In genomic region chr2:191867507-191867847, GRCh38 we compare ENCODE assay signal across 12 cellular contexts. TPM values are rescaled to one million over a fixed set of nuclear protein-coding genes. Genes with fewer than 3 reads are reported as not detected.
DNase-seq lines count a peak whose midpoint lies in the region; ATAC-seq and TF ChIP-seq lines count a peak whose summit lies in the region.
"Had no signal": no experiment of that assay in that cellular context is flagged by ENCODE, and none has a peak within 500 bp of the region (broad histone marks: within the 10 kb centered on the region; RNA-seq: fewer than 3 reads in every experiment).

No MANE protein-coding gene starts in this region.

- H3K36me3 ChIP-seq in BLaER1 treated with 17β-estradiol and CSF1 and Interleukin-3, amounts not matched to agents 10 nM and 100 nM, result no peaks in the 10 kb centered on the region
- no peaks in the 10 kb centered on the region for H3K36me3 ChIP-seq in brain microvascular endothelial cell (replicated peaks)
- no peaks in the 10 kb centered on the region for H3K36me3 ChIP-seq in prostate gland

- H4K20me1 ChIP-seq in BLaER1 treated with 17β-estradiol and CSF1 and Interleukin-3, amounts not matched to agents 10 nM and 100 nM, result no peaks in the 10 kb centered on the region

- H3K9ac ChIP-seq in BLaER1 treated with 17β-estradiol and CSF1 and Interleukin-3, amounts not matched to agents 10 nM and 100 nM, result no peak overlapping the region

- 55% methylated on average over 1 of the region's 1 CpG for WGBS in prostate gland

- peaks cover 0 to 27% (median 13%) of the 10 kb centered on the region in 10 experiments; a peak in 13 of 20 replicates for H3K4me1 ChIP-seq in BLaER1 treated with 17β-estradiol and CSF1 and Interleukin-3, amounts not matched to agents 10 nM and 100 nM
- no peaks in the 10 kb centered on the region for H3K4me1 ChIP-seq in prostate gland (replicated peaks)

- H3K27me3 ChIP-seq in BLaER1 treated with 17β-estradiol and CSF1 and Interleukin-3, amounts not matched to agents 10 nM and 100 nM, result no peaks in the 10 kb centered on the region
- H3K27me3 ChIP-seq in brain microvascular endothelial cell (replicated peaks), result no peaks in the 10 kb centered on the region
- no peaks in the 10 kb centered on the region for H3K27me3 ChIP-seq in prostate gland (replicated peaks; ENCODE audit: insufficient read depth)

- DNase-seq in brain microvascular endothelial cell (no peak), kidney glomerular epithelial cell (lab: John Stamatoyannopoulos, UW) (peak; percentile 83), prostate gland (ENCODE audit: low spot score) (no peak), glomerular visceral epithelial cell (ENCODE audit: extremely low spot score) (no peak), germinal center (ENCODE audit: low spot score) (no peak)
- DNase-seq: activated CD8-positive, alpha-beta memory T cell treated with anti-CD3 and anti-CD28 coated beads, Interleukin-2, amount 50 U/mL, for 4 hours; anterior cingulate cortex; Karpas-422; nucleus accumbens had no signal

- in situ Hi-C loops in brain microvascular endothelial cell (cut with HindIII; ENCODE audit: low pct_ligation_motif_present, low sequenced_read_pairs), result no loop called here

- H3K27ac ChIP-seq in BLaER1 treated with 17β-estradiol and CSF1 and Interleukin-3, amounts not matched to agents 10 nM and 100 nM, result no peak overlapping the region
- peak overlapping the region; percentile 78 for H3K27ac ChIP-seq in brain microvascular endothelial cell
- H3K27ac ChIP-seq in prostate gland, result peak overlapping the region; percentile 51 to 63

- H3K4me3 ChIP-seq in BLaER1 treated with 17β-estradiol and CSF1 and Interleukin-3, amounts not matched to agents 10 nM and 100 nM, result no peak overlapping the region
- H3K4me3 ChIP-seq in brain microvascular endothelial cell (ENCODE audit: low read depth, low read length) (no peak overlapping the region), prostate gland (no peak overlapping the region)

- intact Hi-C loops in prostate gland (cut with DNase I), result loop anchor here (10.0 kb wide), 1 partner anchor 183 kb away; no protein-coding TSS in a partner anchor

- no peak for TF ChIP-seq POLR2A in prostate gland (IDR thresholded peaks at IDR 0.05)

- no peaks in the 10 kb centered on the region for H3K9me3 ChIP-seq in BLaER1 treated with 17β-estradiol and CSF1 and Interleukin-3, amounts not matched to agents 10 nM and 100 nM (replicated peaks in 1 of 11)
- no peaks in the 10 kb centered on the region for H3K9me3 ChIP-seq in prostate gland

- ATAC-seq in HG03354 (IDR thresholded peaks at IDR 0.05; ENCODE audit: poor library complexity, severe bottlenecking, unreplicated experiment) (no peak), HG03342 (IDR thresholded peaks at IDR 0.05; ENCODE audit: unreplicated experiment) (no peak)

- no peak for TF ChIP-seq CTCF in brain microvascular endothelial cell (IDR thresholded peaks at IDR 0.05; ENCODE audit: low read depth, low read length, missing control alignments)
- TF ChIP-seq CTCF in prostate gland (IDR thresholded peaks at IDR 0.05), result no peak

- H3K4me2 ChIP-seq in BLaER1 treated with 17β-estradiol and CSF1 and Interleukin-3, amounts not matched to agents 10 nM and 100 nM, result peak overlapping the region in 6 of 11 experiments; percentile 25 to 69 (median 48); a peak in 9 of 22 replicates

RNA-seq across cellular contexts. Expression of gene CAVIN2, which starts 20.6 kb away (rescaled TPM):
- total RNA-seq in prostate gland, result 10 to 100 TPM; 24.8 to 27.1 TPM

Comparison
In these comparisons a context has a peak if more than half of its experiments do, and no peak if none do; other contexts are left out.
1. H3K27ac ChIP-seq: peak in brain microvascular endothelial cell (single experiment) and prostate gland (2 of 2); none in BLaER1 treated with 17β-estradiol and CSF1 and Interleukin-3, amounts not matched to agents 10 nM and 100 nM (0 of 11).